ENCODE assay signal across 26 cellular contexts in genomic region chr3:179447251-179447650, GRCh38.
"Had no signal": no experiment of that assay in that cellular context is flagged by ENCODE, and none has a peak within 500 bp of the region (broad histone marks: within the 10 kb centered on the region; RNA-seq: fewer than 3 reads in every experiment).

No MANE protein-coding gene starts in this region.

- H3K27ac ChIP-seq: neural progenitor cell, psoas muscle, thyroid gland, vagina had no signal

- H3K9me3 Mint-ChIP-seq: endodermal cell; immature natural killer cell; memory B cell; natural killer cell; neural progenitor cell; stimulated activated effector memory CD8-positive, alpha-beta T cell treated with anti-CD3 and anti-CD28 coated beads, Interleukin-12 subunit alpha, Interleukin-12 subunit beta, amount 100 ng/mL, for 72 hours had no signal

- H3K27me3 Mint-ChIP-seq: memory B cell had no signal

- H3K36me3 Mint-ChIP-seq: immature natural killer cell; natural killer cell; stimulated activated effector memory CD8-positive, alpha-beta T cell treated with anti-CD3 and anti-CD28 coated beads, Interleukin-12 subunit alpha, Interleukin-12 subunit beta, amount 100 ng/mL, for 72 hours had no signal

- DNase-seq: effector CD8-positive, alpha-beta T cell; endodermal cell; esophagus squamous epithelium; foreskin melanocyte; glutamatergic neuron; heart right ventricle; hippocampal formation; immature natural killer cell; islet precursor cell; kidney glomerular epithelial cell; left colon; left ventricle myocardium superior; natural killer cell; psoas muscle; sigmoid colon; stimulated activated CD4-positive, alpha-beta T cell treated with anti-CD3 and anti-CD28 coated beads, Interleukin-2, amount 100 ng/mL, for 24 hours; stimulated activated CD4-positive, alpha-beta T cell treated with anti-CD3 and anti-CD28 coated beads, Interleukin-4, amount 100 ng/mL, for 24 hours; stimulated activated naive CD4-positive, alpha-beta T cell treated with Interleukin-2 at 50 U/mL for 16 hours; stomach; thyroid gland had no signal

- H3K9me3 ChIP-seq: esophagus squamous epithelium, heart right ventricle, psoas muscle, sigmoid colon, stomach, thyroid gland, vagina had no signal

- H3K36me3 ChIP-seq: esophagus squamous epithelium, neural progenitor cell, sigmoid colon, stomach, thyroid gland, vagina had no signal

- ATAC-seq: heart right ventricle; left colon; left ventricle myocardium superior; natural killer cell; psoas muscle; right cardiac atrium; stimulated activated effector memory CD8-positive, alpha-beta T cell treated with anti-CD3 and anti-CD28 coated beads, Interleukin-12 subunit alpha, Interleukin-12 subunit beta, amount 100 ng/mL, for 72 hours had no signal

- H3K4me3 Mint-ChIP-seq: endodermal cell; immature natural killer cell; memory B cell; natural killer cell; neural progenitor cell; stimulated activated effector memory CD8-positive, alpha-beta T cell treated with anti-CD3 and anti-CD28 coated beads, Interleukin-12 subunit alpha, Interleukin-12 subunit beta, amount 100 ng/mL, for 72 hours had no signal

- H3K4me3 ChIP-seq: esophagus squamous epithelium, heart right ventricle, lung, neural progenitor cell, psoas muscle, sigmoid colon, stomach, thyroid gland, vagina had no signal

- H3K27ac Mint-ChIP-seq: endodermal cell; immature natural killer cell; memory B cell; natural killer cell; neural progenitor cell; stimulated activated effector memory CD8-positive, alpha-beta T cell treated with anti-CD3 and anti-CD28 coated beads, Interleukin-12 subunit alpha, Interleukin-12 subunit beta, amount 100 ng/mL, for 72 hours had no signal
